Comparison of ENCODE assay signal across 2 cellular contexts in the genomic region with DNA sequence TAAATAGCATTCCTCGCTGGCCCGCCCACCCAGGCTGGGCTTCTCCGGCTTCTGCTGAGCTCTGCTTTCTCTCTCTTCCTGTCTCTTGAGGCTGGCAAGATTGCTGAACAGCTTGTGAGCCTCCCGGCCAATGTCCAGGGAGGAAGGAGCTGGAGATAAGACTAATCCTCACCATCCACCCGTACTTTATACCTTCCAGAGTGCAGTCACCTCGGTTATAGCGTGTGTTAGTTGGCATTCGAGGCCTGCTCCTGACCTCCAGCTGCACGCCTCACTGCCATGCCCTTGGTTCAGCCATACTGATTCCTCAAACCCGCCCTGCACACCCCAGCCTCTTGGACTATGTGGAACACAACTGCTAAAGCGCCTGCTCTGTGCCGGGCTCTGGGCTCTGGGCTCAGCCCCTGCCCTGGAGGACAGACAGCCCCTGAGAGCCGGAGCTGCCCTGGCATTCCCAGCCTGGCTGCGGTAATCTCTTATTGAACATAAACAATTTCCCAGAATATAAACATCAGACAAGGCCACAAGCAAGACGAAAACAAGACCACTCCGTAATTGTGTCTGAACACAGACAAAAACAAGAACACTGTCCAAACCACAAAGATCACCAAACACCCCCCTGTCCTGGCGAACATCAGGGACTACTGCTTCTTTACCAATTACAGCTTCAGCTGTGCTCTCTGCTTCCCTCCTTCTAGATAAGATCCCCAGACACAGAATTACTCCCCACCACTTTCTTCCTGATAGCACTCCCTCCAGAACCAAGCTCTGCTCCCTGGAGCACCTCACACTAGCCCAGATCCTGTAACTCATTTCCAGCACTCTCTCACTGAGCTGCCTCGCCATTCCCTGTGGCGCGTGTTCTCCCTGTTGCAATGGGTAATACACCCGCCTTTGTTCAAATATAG.
TF ChIP-seq lines count a peak whose summit lies in the region.

No MANE protein-coding gene starts in this region.

TF ChIP-seq in IMR-90, 13 proteins besides CTCF, POLR2A, EP300 and RAD21:
- TF ChIP-seq CEBPB (IDR thresholded peaks at IDR 0.05; ENCODE audit: low read depth, low read length) (no peak), CHD1 (IDR thresholded peaks at IDR 0.05; ENCODE audit: low read depth, low read length) (no peak), RFX5 (IDR thresholded peaks at IDR 0.05; ENCODE audit: low read depth, low read length) (no peak), MXI1 (IDR thresholded peaks at IDR 0.05; ENCODE audit: borderline replicate concordance, low read depth, low read length) (no peak), RCOR1 (IDR thresholded peaks at IDR 0.05; ENCODE audit: insufficient replicate concordance, low read length) (no peak), BHLHE40 (IDR thresholded peaks at IDR 0.05; ENCODE audit: low read depth, low read length) (no peak), SMC3 (IDR thresholded peaks at IDR 0.05; ENCODE audit: low read depth, low read length) (no peak), MAFK (IDR thresholded peaks at IDR 0.05; ENCODE audit: low read depth, low read length) (no peak), USF2 (IDR thresholded peaks at IDR 0.05; ENCODE audit: low read depth, low read length) (no peak)
- TF ChIP-seq, protein P1, sequence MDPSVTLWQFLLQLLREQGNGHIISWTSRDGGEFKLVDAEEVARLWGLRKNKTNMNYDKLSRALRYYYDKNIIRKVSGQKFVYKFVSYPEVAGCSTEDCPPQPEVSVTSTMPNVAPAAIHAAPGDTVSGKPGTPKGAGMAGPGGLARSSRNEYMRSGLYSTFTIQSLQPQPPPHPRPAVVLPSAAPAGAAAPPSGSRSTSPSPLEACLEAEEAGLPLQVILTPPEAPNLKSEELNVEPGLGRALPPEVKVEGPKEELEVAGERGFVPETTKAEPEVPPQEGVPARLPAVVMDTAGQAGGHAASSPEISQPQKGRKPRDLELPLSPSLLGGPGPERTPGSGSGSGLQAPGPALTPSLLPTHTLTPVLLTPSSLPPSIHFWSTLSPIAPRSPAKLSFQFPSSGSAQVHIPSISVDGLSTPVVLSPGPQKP (IDR thresholded peaks at IDR 0.05; ENCODE audit: borderline replicate concordance, low read depth, low read length): no peak

TF ChIP-seq in GM12891, 5 proteins besides CTCF, POLR2A, EP300 and RAD21:
- TF ChIP-seq TAF1 (IDR thresholded peaks at IDR 0.05; ENCODE audit: low read depth, low read length) (no peak), POLR2AphosphoS5 (IDR thresholded peaks at IDR 0.05; ENCODE audit: low read depth, low read length) (no peak), SPI1 (IDR thresholded peaks at IDR 0.05; ENCODE audit: low read depth, low read length) (no peak), PAX5 (IDR thresholded peaks at IDR 0.05; ENCODE audit: insufficient read depth, low read length, severe bottlenecking) (no peak), POU2F2 (IDR thresholded peaks at IDR 0.05; ENCODE audit: low read depth, low read length) (no peak)
